In the genomic region with DNA sequence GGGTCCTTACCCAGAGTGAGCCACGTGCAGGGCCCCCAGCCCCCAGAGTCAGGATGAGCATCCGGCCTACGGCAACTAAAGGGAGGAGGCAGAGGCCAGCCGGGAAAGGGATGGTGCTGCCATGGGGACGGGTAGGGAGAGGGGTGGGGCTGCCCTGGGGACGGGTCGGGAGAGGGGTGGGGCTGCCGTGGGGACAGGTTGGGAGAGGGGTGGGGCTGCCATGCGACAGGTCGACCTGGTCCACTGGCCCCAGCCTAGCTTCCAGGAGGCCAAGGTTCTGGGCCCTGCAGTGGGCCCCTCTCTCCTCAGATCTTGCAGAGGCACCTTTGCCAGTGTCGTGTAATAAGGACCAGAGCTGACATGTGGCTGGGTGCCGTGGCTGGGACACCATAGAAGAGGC, we compare ENCODE assay signal across 5 cellular contexts.
"Had no signal": no experiment of that assay in that cellular context is flagged by ENCODE, and none has a peak within 500 bp of the region (broad histone marks: within the 10 kb centered on the region; RNA-seq: fewer than 3 reads in every experiment).

No MANE protein-coding gene starts in this region.

- H3K27ac Mint-ChIP-seq: GM23338, H9, IgD-negative memory B cell had no signal

- H3K27me3 Mint-ChIP-seq: IgD-negative memory B cell had no signal

- DNase-seq: H9, HCEC 1CT had no signal

- H3K4me1 Mint-ChIP-seq: GM23338, H9, IgD-negative memory B cell had no signal

- H3K9me3 Mint-ChIP-seq: GM23338, H9, IgD-negative memory B cell had no signal

- ATAC-seq: GM23338, HepG2 had no signal

- H3K4me3 Mint-ChIP-seq: GM23338, H9, IgD-negative memory B cell had no signal
